In genomic region chr3:6425289-6425820, GRCh38 we compare ENCODE assay signal across 39 cellular contexts.
"Had no signal": no experiment of that assay in that cellular context is flagged by ENCODE, and none has a peak within 500 bp of the region (broad histone marks: within the 10 kb centered on the region; RNA-seq: fewer than 3 reads in every experiment).

No MANE protein-coding gene starts in this region.

- H3K4me3 ChIP-seq: adrenal gland, ascending aorta, body of pancreas, breast epithelium, cardiac muscle cell had no signal

- H3K27ac ChIP-seq: adrenal gland, ascending aorta, body of pancreas, brain microvascular endothelial cell, breast epithelium, cardiac muscle cell had no signal

- H3K9me3 ChIP-seq: adrenal gland had no signal

- H3K36me3 Mint-ChIP-seq: activated naive CD4-positive, alpha-beta T cell treated with anti-CD3 and anti-CD28 coated beads, Interleukin-2, amount 10 ng/mL, durations not matched to agents 7 days and 5 days; activated naive CD4-positive, alpha-beta T cell treated with anti-CD3 and anti-CD28 coated beads, Interleukin-2, amount 50 U/mL, for 24 hours; activated naive CD8-positive, alpha-beta T cell; activated naive CD8-positive, alpha-beta T cell treated with anti-CD3 and anti-CD28 coated beads for 36 hours; activated naive CD8-positive, alpha-beta T cell treated with anti-CD3 and anti-CD28 coated beads, Interleukin-2, amount 10 ng/mL, durations not matched to agents 7 days and 5 days; brain had no signal

- H3K4me1 Mint-ChIP-seq: activated naive CD4-positive, alpha-beta T cell treated with anti-CD3 and anti-CD28 coated beads, Interleukin-2, amount 10 ng/mL, durations not matched to agents 7 days and 5 days; activated naive CD4-positive, alpha-beta T cell treated with anti-CD3 and anti-CD28 coated beads, Interleukin-2, amount 50 U/mL, for 24 hours; activated naive CD8-positive, alpha-beta T cell treated with anti-CD3 and anti-CD28 coated beads for 36 hours; activated naive CD8-positive, alpha-beta T cell treated with anti-CD3 and anti-CD28 coated beads, Interleukin-2, amount 10 ng/mL, durations not matched to agents 7 days and 5 days; activated naive CD8-positive, alpha-beta T cell treated with anti-CD3 and anti-CD28 coated beads, Interleukin-2, amount 50 U/mL, for 24 hours; activated T-helper 17 cell treated with anti-CD3 and anti-CD28 coated beads, Interleukin-2, amount 50 U/mL, for 72 hours; brain; central memory CD8-positive, alpha-beta T cell had no signal

- ATAC-seq: activated naive CD4-positive, alpha-beta T cell treated with anti-CD3 and anti-CD28 coated beads, Interleukin-2, amount 50 U/mL, for 72 hours; activated naive CD8-positive, alpha-beta T cell treated with anti-CD3 and anti-CD28 coated beads, Interleukin-2, amount 50 U/mL, for 24 hours; activated T-cell treated with anti-CD3 and anti-CD28 coated beads, Interleukin-2, amount 50 U/mL, for 4 hours; activated T-cell treated with anti-CD3 and anti-CD28 coated beads, Interleukin-2, amount 50 U/mL, for 72 hours; activated T-helper 17 cell treated with anti-CD3 and anti-CD28 coated beads, Interleukin-2, amount 50 U/mL, for 72 hours; body of pancreas had no signal

- H3K36me3 ChIP-seq: adrenal gland, ascending aorta, brain microvascular endothelial cell, breast epithelium, cardiac muscle cell had no signal

- FAIRE-seq: astrocyte, bronchial epithelial cell, colon had no signal

- H3K27me3 Mint-ChIP-seq: activated naive CD4-positive, alpha-beta T cell treated with anti-CD3 and anti-CD28 coated beads, Interleukin-2, amount 10 ng/mL, durations not matched to agents 7 days and 5 days; activated naive CD4-positive, alpha-beta T cell treated with anti-CD3 and anti-CD28 coated beads, Interleukin-2, amount 50 U/mL, for 24 hours; activated naive CD8-positive, alpha-beta T cell; activated naive CD8-positive, alpha-beta T cell treated with anti-CD3 and anti-CD28 coated beads for 36 hours; activated naive CD8-positive, alpha-beta T cell treated with anti-CD3 and anti-CD28 coated beads, Interleukin-2, amount 10 ng/mL, durations not matched to agents 7 days and 5 days; activated naive CD8-positive, alpha-beta T cell treated with anti-CD3 and anti-CD28 coated beads, Interleukin-2, amount 50 U/mL, for 24 hours; activated T-helper 17 cell treated with anti-CD3 and anti-CD28 coated beads, Interleukin-2, amount 50 U/mL, for 72 hours; central memory CD8-positive, alpha-beta T cell had no signal

- H3K4me1 ChIP-seq: adrenal gland, ascending aorta, body of pancreas, breast epithelium had no signal

- DNase-seq: activated effector memory CD4-positive, alpha-beta T cell treated with anti-CD3 and anti-CD28 coated beads, Interleukin-2, amount 50 U/mL, for 16 hours; activated effector memory CD4-positive, alpha-beta T cell treated with Interleukin-2 at 50 U/mL for 16 hours; activated gamma-delta T cell; activated gamma-delta T cell treated with Interleukin-2 at 50 U/mL for 16 hours; activated naive CD4-positive, alpha-beta T cell; activated naive CD4-positive, alpha-beta T cell treated with anti-CD3 and anti-CD28 coated beads for 36 hours; activated naive CD4-positive, alpha-beta T cell treated with anti-CD3 and anti-CD28 coated beads, Interleukin-2, amount 10 ng/mL, durations not matched to agents 7 days and 5 days; activated naive CD4-positive, alpha-beta T cell treated with anti-CD3 and anti-CD28 coated beads, Interleukin-2, amount 50 U/mL, for 16 hours; activated naive CD4-positive, alpha-beta T cell treated with Interleukin-2 at 50 U/mL for 16 hours; activated naive CD8-positive, alpha-beta T cell treated with anti-CD3 and anti-CD28 coated beads for 36 hours; activated naive CD8-positive, alpha-beta T cell treated with anti-CD3 and anti-CD28 coated beads, Interleukin-2, amount 10 ng/mL, durations not matched to agents 7 days and 5 days; activated naive CD8-positive, alpha-beta T cell treated with anti-CD3 and anti-CD28 coated beads, Interleukin-2, amount 50 U/mL, for 24 hours; activated T-cell treated with anti-CD3 and anti-CD28 coated beads, Interleukin-2, amount 50 U/mL, for 4 hours; activated T-cell treated with anti-CD3 and anti-CD28 coated beads, Interleukin-2, amount 50 U/mL, for 48 hours; activated T-cell treated with anti-CD3 and anti-CD28 coated beads, Interleukin-2, amount 50 U/mL, for 72 hours; adrenal gland; amniotic stem cell; amygdala; anterior cingulate cortex; aorta; body of pancreas; brain microvascular endothelial cell; caudate nucleus; central memory CD4-positive, alpha-beta T cell; cerebellar nuclear complex had no signal

- H3K4me3 Mint-ChIP-seq: activated naive CD4-positive, alpha-beta T cell treated with anti-CD3 and anti-CD28 coated beads for 36 hours; activated naive CD4-positive, alpha-beta T cell treated with anti-CD3 and anti-CD28 coated beads, Interleukin-2, amount 10 ng/mL, durations not matched to agents 7 days and 5 days; activated naive CD4-positive, alpha-beta T cell treated with anti-CD3 and anti-CD28 coated beads, Interleukin-2, amount 50 U/mL, for 24 hours; activated naive CD8-positive, alpha-beta T cell; activated naive CD8-positive, alpha-beta T cell treated with anti-CD3 and anti-CD28 coated beads for 36 hours; activated naive CD8-positive, alpha-beta T cell treated with anti-CD3 and anti-CD28 coated beads, Interleukin-2, amount 10 ng/mL, durations not matched to agents 7 days and 5 days; activated naive CD8-positive, alpha-beta T cell treated with anti-CD3 and anti-CD28 coated beads, Interleukin-2, amount 50 U/mL, for 24 hours; activated T-cell treated with anti-CD3 and anti-CD28 coated beads, Interleukin-2, amount 50 U/mL, for 4 hours; activated T-cell treated with anti-CD3 and anti-CD28 coated beads, Interleukin-2, amount 50 U/mL, for 72 hours; activated T-helper 1 cell treated with anti-CD3 and anti-CD28 coated beads, Interleukin-12 subunit alpha, Interleukin-12 subunit beta, Interleukin-2, Interleukin-4 antibody, amounts not matched to agents 30 ng/mL and 10 ng/mL and 1 ng/mL, durations not matched to agents 14 hours and 24 hours and 36 hours; activated T-helper 17 cell treated with anti-CD3 and anti-CD28 coated beads, Interleukin-2, amount 50 U/mL, for 72 hours; brain; central memory CD8-positive, alpha-beta T cell had no signal

- H3K27ac Mint-ChIP-seq: activated naive CD4-positive, alpha-beta T cell treated with anti-CD3 and anti-CD28 coated beads for 36 hours; activated naive CD4-positive, alpha-beta T cell treated with anti-CD3 and anti-CD28 coated beads, Interleukin-2, amount 10 ng/mL, durations not matched to agents 7 days and 5 days; activated naive CD4-positive, alpha-beta T cell treated with anti-CD3 and anti-CD28 coated beads, Interleukin-2, amount 50 U/mL, for 24 hours; activated naive CD4-positive, alpha-beta T cell treated with anti-CD3 and anti-CD28 coated beads, Interleukin-2, amount 50 U/mL, for 72 hours; activated naive CD8-positive, alpha-beta T cell; activated naive CD8-positive, alpha-beta T cell treated with anti-CD3 and anti-CD28 coated beads for 36 hours; activated naive CD8-positive, alpha-beta T cell treated with anti-CD3 and anti-CD28 coated beads, Interleukin-2, amount 10 ng/mL, durations not matched to agents 7 days and 5 days; activated naive CD8-positive, alpha-beta T cell treated with anti-CD3 and anti-CD28 coated beads, Interleukin-2, amount 50 U/mL, for 24 hours; activated T-cell treated with anti-CD3 and anti-CD28 coated beads, Interleukin-2, amount 50 U/mL, for 72 hours; activated T-helper 1 cell treated with anti-CD3 and anti-CD28 coated beads, Interleukin-12 subunit alpha, Interleukin-12 subunit beta, Interleukin-2, Interleukin-4 antibody, amounts not matched to agents 30 ng/mL and 10 ng/mL and 1 ng/mL, durations not matched to agents 14 hours and 24 hours and 36 hours; activated T-helper 17 cell treated with anti-CD3 and anti-CD28 coated beads, Interleukin-2, amount 50 U/mL, for 72 hours; activated T-helper 2 cell treated with anti-CD3 and anti-CD28 coated beads, Interferon-gamma antibody, Interleukin-2, Interleukin-4, amounts not matched to agents 10 μg/mL and 5 μg/mL and 100 μg/mL, durations not matched to agents 14 hours and 24 hours and 36 hours; brain had no signal

- H3K27me3 ChIP-seq: adrenal gland, ascending aorta, body of pancreas, brain microvascular endothelial cell, breast epithelium, cardiac muscle cell had no signal
